30 cellular contexts compared by ENCODE assay signal in the genomic region with DNA sequence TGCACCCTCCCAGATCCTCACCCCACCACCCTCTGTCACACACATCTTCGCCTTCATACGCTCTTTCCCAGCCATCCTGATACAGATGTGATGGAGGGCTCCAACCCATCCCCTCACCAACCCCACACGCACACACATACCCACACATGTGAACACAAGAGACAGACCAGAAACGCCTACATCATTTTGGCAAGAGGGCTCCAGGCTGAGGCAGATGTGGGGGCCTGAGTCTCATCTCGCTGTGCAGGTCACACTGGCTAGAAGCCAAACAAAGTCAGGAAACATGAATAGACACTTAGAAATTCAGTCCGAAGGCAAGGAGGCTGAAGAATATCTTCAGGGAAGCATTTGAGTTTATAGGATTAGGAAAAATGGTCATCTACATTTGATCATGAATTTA. TPM values are rescaled to one million over a fixed set of nuclear protein-coding genes. Genes with fewer than 3 reads are reported as not detected.
"Had no signal": no experiment of that assay in that cellular context is flagged by ENCODE, and none has a peak within 500 bp of the region (broad histone marks: within the 10 kb centered on the region; RNA-seq: fewer than 3 reads in every experiment).

No MANE protein-coding gene starts in this region.

- H3K27ac Mint-ChIP-seq: mesothelial cell of epicardium; naive thymus-derived CD4-positive, alpha-beta T cell; natural killer cell treated with Interleukin-12 subunit alpha and Interleukin-12 subunit beta and Interleukin-15 and Interleukin-18, amount 100 ng/mL, for 72 hours; stimulated activated naive B cell treated with anti-CD40 and anti-IgM and Interleukin-4, amounts not matched to agents 10 μg/mL and 1 μg/mL and 100 μg/mL, for 72 hours had no signal

- H3K9ac ChIP-seq: parathyroid adenoma had no signal

- H3K9me3 ChIP-seq: left ventricle myocardium inferior, psoas muscle, right lobe of liver, stomach, testis, thyroid gland, transverse colon, upper lobe of left lung, vagina had no signal

- H3K9me3 Mint-ChIP-seq: mesothelial cell of epicardium; natural killer cell treated with Interleukin-12 subunit alpha and Interleukin-12 subunit beta and Interleukin-15 and Interleukin-18, amount 100 ng/mL, for 72 hours; stimulated activated naive B cell treated with anti-CD40 and anti-IgM and Interleukin-4, amounts not matched to agents 10 μg/mL and 1 μg/mL and 100 μg/mL, for 72 hours had no signal

- H2AFZ ChIP-seq: parathyroid adenoma had no signal

- H3K4me3 Mint-ChIP-seq: mesothelial cell of epicardium; naive thymus-derived CD4-positive, alpha-beta T cell; natural killer cell treated with Interleukin-12 subunit alpha and Interleukin-12 subunit beta and Interleukin-15 and Interleukin-18, amount 100 ng/mL, for 72 hours; stimulated activated naive B cell treated with anti-CD40 and anti-IgM and Interleukin-4, amounts not matched to agents 10 μg/mL and 1 μg/mL and 100 μg/mL, for 72 hours had no signal

- H3K79me2 ChIP-seq: parathyroid adenoma had no signal

- H3K36me3 ChIP-seq: left ventricle myocardium inferior, right lobe of liver, stomach, thyroid gland, transverse colon, upper lobe of left lung, vagina had no signal

- H3K4me1 ChIP-seq: parathyroid adenoma, right lobe of liver had no signal

- ATAC-seq: naive thymus-derived CD4-positive, alpha-beta T cell; natural killer cell treated with Interleukin-12 subunit alpha and Interleukin-12 subunit beta and Interleukin-15 and Interleukin-18, amount 100 ng/mL, for 72 hours; psoas muscle; stimulated activated naive B cell treated with anti-CD40 and anti-IgM and Interleukin-4, amounts not matched to agents 10 μg/mL and 1 μg/mL and 100 μg/mL, for 72 hours; stimulated activated naive CD8-positive, alpha-beta T cell treated with anti-CD3 and anti-CD28 coated beads, Interleukin-15, Interleukin-2, amounts not matched to agents 100 U/mL and 50 U/mL, for 24 hours had no signal

- H3K4me3 ChIP-seq: left ventricle myocardium inferior, lung, psoas muscle, right lobe of liver, smooth muscle cell, stomach, testis, thyroid gland, transverse colon, upper lobe of left lung, vagina had no signal

- H3K27ac ChIP-seq: left ventricle myocardium inferior, parathyroid adenoma, psoas muscle, right lobe of liver, stomach, testis, thyroid gland, transverse colon, upper lobe of left lung, vagina had no signal

- DNase-seq: islet precursor cell; left ventricle myocardium inferior; mesendoderm; naive thymus-derived CD4-positive, alpha-beta T cell; nucleus accumbens; psoas muscle; right lobe of liver; stimulated activated CD4-positive, alpha-beta T cell treated with anti-CD3 and anti-CD28 coated beads, Interleukin-1b, Interleukin-23, amount 100 ng/mL, for 48 hours; stimulated activated CD4-positive, alpha-beta T cell treated with anti-CD3 and anti-CD28 coated beads, Interleukin-2, amount 100 ng/mL, for 48 hours; stimulated activated CD4-positive, alpha-beta T cell treated with anti-CD3 and anti-CD28 coated beads, Interleukin-4, amount 100 ng/mL, for 4 hours; stimulated activated CD8-positive, alpha-beta memory T cell treated with anti-CD3 and anti-CD28 coated beads, Interleukin-4, amount 100 ng/mL, for 48 hours; stimulated activated naive B cell treated with anti-CD40 and anti-IgM and Interleukin-4, amounts not matched to agents 10 μg/mL and 1 μg/mL and 100 μg/mL, for 72 hours; stimulated activated naive CD8-positive, alpha-beta T cell treated with anti-CD3 and anti-CD28 coated beads, Interleukin-15, Interleukin-2, amounts not matched to agents 100 U/mL and 50 U/mL, for 24 hours; stomach; testis; thyroid gland; transverse colon; upper lobe of left lung had no signal

- H3K36me3 Mint-ChIP-seq: mesothelial cell of epicardium; naive thymus-derived CD4-positive, alpha-beta T cell; stimulated activated naive B cell treated with anti-CD40 and anti-IgM and Interleukin-4, amounts not matched to agents 10 μg/mL and 1 μg/mL and 100 μg/mL, for 72 hours had no signal

- H3K27me3 ChIP-seq: vagina had no signal

- H3K4me2 ChIP-seq: smooth muscle cell had no signal

RNA-seq across cellular contexts. Expression of gene PRDM12, which starts 6.2 kb away (rescaled TPM):
- total RNA-seq: left ventricle myocardium inferior; mesothelial cell of epicardium; mononuclear cell; myocyte; naive thymus-derived CD4-positive, alpha-beta T cell; osteocyte; posterior vena cava; psoas muscle; skeletal muscle tissue; smooth muscle cell; stomach; thyroid gland; transverse colon; urinary bladder; vagina had no signal
- polyA plus RNA-seq: smooth muscle cell, urinary bladder had no signal
